ENCODE assay signal across 8 cellular contexts in genomic region chr20:35994994-35995453, GRCh38. TPM values are rescaled to one million over a fixed set of nuclear protein-coding genes. Genes with fewer than 3 reads are reported as not detected.
DNase-seq lines count a peak whose midpoint lies in the region; ATAC-seq and TF ChIP-seq lines count a peak whose summit lies in the region.

No MANE protein-coding gene starts in this region.

- peaks cover 13% of the 10 kb centered on the region for H3K27me3 Mint-ChIP-seq in activated CD4-positive, alpha-beta T cell treated with anti-CD3 and anti-CD28 coated beads, Interleukin-2, amount 10 ng/mL, durations not matched to agents 24 days and 14 days

- no peak overlapping the region for H3K4me3 Mint-ChIP-seq in activated CD4-positive, alpha-beta T cell treated with anti-CD3 and anti-CD28 coated beads, Interleukin-2, amount 10 ng/mL, durations not matched to agents 24 days and 14 days

- H3K27ac Mint-ChIP-seq in activated CD4-positive, alpha-beta T cell treated with anti-CD3 and anti-CD28 coated beads, Interleukin-2, amount 10 ng/mL, durations not matched to agents 24 days and 14 days, result no peak overlapping the region

- no peaks in the 10 kb centered on the region for H3K36me3 Mint-ChIP-seq in activated CD4-positive, alpha-beta T cell treated with anti-CD3 and anti-CD28 coated beads, Interleukin-2, amount 10 ng/mL, durations not matched to agents 24 days and 14 days (ENCODE audit: low read depth)

- no peaks in the 10 kb centered on the region for H3K9me3 Mint-ChIP-seq in activated CD4-positive, alpha-beta T cell treated with anti-CD3 and anti-CD28 coated beads, Interleukin-2, amount 10 ng/mL, durations not matched to agents 24 days and 14 days

- peak; percentile 41 for ATAC-seq in HG02642 (IDR thresholded peaks at IDR 0.05; ENCODE audit: poor library complexity, unreplicated experiment)
- peak; percentile 97 for ATAC-seq in left lobe of liver
- ATAC-seq in GM21786 (IDR thresholded peaks at IDR 0.05; ENCODE audit: unreplicated experiment), result no peak

- peak; percentile 98 for TF ChIP-seq CTCF in choroid plexus epithelial cell (conservative IDR thresholded peaks at IDR 0.05; ENCODE audit: low read depth, low read length)

- intact Hi-C loops in activated CD4-positive, alpha-beta T cell treated with anti-CD3 and anti-CD28 coated beads, Interleukin-2, amount 10 ng/mL, durations not matched to agents 24 days and 14 days (cut with micrococcal nuclease), result loop anchor here (1.0 kb wide), 3 partner anchors 143 to 444 kb away; no protein-coding TSS in a partner anchor

- peaks cover 2% of the 10 kb centered on the region for H3K4me1 Mint-ChIP-seq in activated CD4-positive, alpha-beta T cell treated with anti-CD3 and anti-CD28 coated beads, Interleukin-2, amount 10 ng/mL, durations not matched to agents 24 days and 14 days

- H3K4me3 ChIP-seq in choroid plexus epithelial cell (ENCODE audit: low read depth, low read length), result no peak overlapping the region

- DNase-seq in Ammon's horn (ENCODE audit: low spot score) (peak; percentile 89), NCI-H69 (lab: John Stamatoyannopoulos, UW) (peak; percentile 90), choroid plexus epithelial cell (ENCODE audit: low read depth) (peak; percentile 92), left lobe of liver (ENCODE audit: low spot score) (peak; percentile 81)
- peak; percentile 90 for DNase-seq in activated CD4-positive, alpha-beta T cell treated with anti-CD3 and anti-CD28 coated beads, Interleukin-2, amount 10 ng/mL, durations not matched to agents 24 days and 14 days
- DNase-seq in stimulated activated CD4-positive, alpha-beta T cell treated with anti-CD3 and anti-CD28 coated beads, Interleukin-4, amount 100 ng/mL, for 1 hour, result peak; percentile 84

RNA-seq across cellular contexts. Expression of gene CNBD2, which starts 26.6 kb away (rescaled TPM):
- total RNA-seq in activated CD4-positive, alpha-beta T cell treated with anti-CD3 and anti-CD28 coated beads, Interleukin-2, amount 10 ng/mL, durations not matched to agents 24 days and 14 days, result 3.1 and 3.8 TPM in 2 replicates
- 3.3 TPM for total RNA-seq in left lobe of liver

RNA-seq across cellular contexts. Expression of gene SCAND1, which starts 40.7 kb away (rescaled TPM):
- total RNA-seq in activated CD4-positive, alpha-beta T cell treated with anti-CD3 and anti-CD28 coated beads, Interleukin-2, amount 10 ng/mL, durations not matched to agents 24 days and 14 days, result 35.1 and 38.1 TPM in 2 replicates
- 50.5 TPM for total RNA-seq in left lobe of liver
